18 cellular contexts compared by ENCODE assay signal in genomic region chr16:56270828-56271227, GRCh38.
DNase-seq lines count a peak whose midpoint lies in the region; ATAC-seq and TF ChIP-seq lines count a peak whose summit lies in the region.
"Had no signal": no experiment of that assay in that cellular context is flagged by ENCODE, and none has a peak within 500 bp of the region (broad histone marks: within the 10 kb centered on the region; RNA-seq: fewer than 3 reads in every experiment).

No MANE protein-coding gene starts in this region.

- no peaks in the 10 kb centered on the region for H3K79me2 ChIP-seq in H9 (ENCODE audit: insufficient read depth, low read length)

- H4K8ac ChIP-seq in H9 (replicated peaks; ENCODE audit: insufficient read length, low read depth, low read length): no peak overlapping the region

- H2BK120ac ChIP-seq in H9 (ENCODE audit: low read depth, low read length, poor library complexity, severe bottlenecking): no peak overlapping the region

- H3K27me3 Mint-ChIP-seq in H9 (ENCODE audit: low read depth): no peaks in the 10 kb centered on the region; the same call in 1 of the 2 replicates
- H3K27me3 Mint-ChIP-seq in mesothelial cell of epicardium (ENCODE audit: low read depth): no peaks in the 10 kb centered on the region

- H3K4me3 ChIP-seq in ascending aorta (no peak overlapping the region), muscle layer of duodenum (ENCODE audit: low read depth in 1 of 2, low read length in 2 of 2) (no peak overlapping the region), stomach smooth muscle (ENCODE audit: low read length in 2 of 2) (no peak overlapping the region)
- H3K4me3 ChIP-seq: BLaER1 treated with 17β-estradiol and CSF1 and Interleukin-3, amounts not matched to agents 10 nM and 100 nM; GM23338; Peyer's patch had no signal

- DNase-seq in H9: no peak
- DNase-seq in ascending aorta (ENCODE audit: low spot score in 2 of 2): no peak
- no peak for DNase-seq in DMS 273 treated with DMSO at 0.1 percent for 48 hours (lab: John Stamatoyannopoulos, UW)
- no peak for DNase-seq in mesothelial cell of epicardium (ENCODE audit: low spot score in 2 of 2, unreplicated experiment in 2 of 2)
- DNase-seq: CD8-positive, alpha-beta T cell; KG1; MV-4-11; NCI-H1694 treated with DMSO at 0.1 percent for 48 hours; NCI-H510A; NCI-H748 treated with DMSO at 0.1 percent for 48 hours; NK-92 treated with Interleukin-12 subunit alpha and Interleukin-12 subunit beta, amount 100 ng/mL, for 24 hours; Peyer's patch had no signal

- H2BK15ac ChIP-seq in H9 (ENCODE audit: low read depth, low read length): 0 out of 2 replicates have a peak overlapping the region, but pooled peaks have one; percentile 31

- no peak overlapping the region for H3K4ac ChIP-seq in H9 (ENCODE audit: low read depth, low read length)

- no peak overlapping the region for H2AFZ ChIP-seq in H9 (ENCODE audit: low read length)
- H2AFZ ChIP-seq: GM23338 had no signal

- no peak overlapping the region for H3K56ac ChIP-seq in H9 (ENCODE audit: insufficient read length, low read depth, low read length)

- H3K9ac ChIP-seq in H9 (ENCODE audit: extremely low read depth, insufficient read length, low read length) (no peak overlapping the region), stomach smooth muscle (ENCODE audit: low read length in 2 of 2) (no peak overlapping the region)
- H3K9ac ChIP-seq: BLaER1 treated with 17β-estradiol and CSF1 and Interleukin-3, amounts not matched to agents 10 nM and 100 nM had no signal

- H3K4me2 ChIP-seq in H9 (ENCODE audit: insufficient read depth, insufficient read length, low read length): no peak overlapping the region
- H3K4me2 ChIP-seq: GM23338 had no signal

- H2BK20ac ChIP-seq in H9 (ENCODE audit: low read depth, low read length, poor library complexity, severe bottlenecking): no peak overlapping the region

- H3K4me3 Mint-ChIP-seq in H9 (no peak overlapping the region), mesothelial cell of epicardium (no peak overlapping the region)
- H3K4me3 Mint-ChIP-seq: CD8-positive, alpha-beta T cell; GM23338 had no signal

- no peak for ATAC-seq in HG03095 (IDR thresholded peaks at IDR 0.05; ENCODE audit: unreplicated experiment)
- ATAC-seq: CD8-positive, alpha-beta T cell; HCT116 had no signal

- TF ChIP-seq CTCF in H9 (conservative IDR thresholded peaks at IDR 0.05) (no peak), ascending aorta (IDR thresholded peaks at IDR 0.05) (no peak), mesothelial cell of epicardium (IDR thresholded peaks at IDR 0.05; ENCODE audit: unreplicated experiment) (no peak)

- H3K23ac ChIP-seq in H9 (ENCODE audit: insufficient read length, low read depth, low read length): no peak overlapping the region

- H3K23me2 ChIP-seq in H9 (ENCODE audit: insufficient read length, low read depth, low read length, poor library complexity, severe bottlenecking): no peaks in the 10 kb centered on the region

- H3K36me3 ChIP-seq in ascending aorta: no peaks in the 10 kb centered on the region
- no peaks in the 10 kb centered on the region for H3K36me3 ChIP-seq in muscle layer of duodenum (ENCODE audit: control insufficient read depth in 1 of 2, insufficient read depth in 2 of 2, low read length in 2 of 2)
- H3K36me3 ChIP-seq in stomach smooth muscle (ENCODE audit: control insufficient read depth in 2 of 2, insufficient read depth in 2 of 2, low read length in 2 of 2): peaks cover 0 to 2% of the 10 kb centered on the region in 2 donors
- H3K36me3 ChIP-seq: BLaER1 treated with 17β-estradiol and CSF1 and Interleukin-3, amounts not matched to agents 10 nM and 100 nM; Peyer's patch had no signal

- H3K79me1 ChIP-seq in H9 (ENCODE audit: insufficient read depth, low read depth, low read length, poor library complexity, severe bottlenecking): no peaks in the 10 kb centered on the region

- H4K5ac ChIP-seq in H9 (ENCODE audit: insufficient read length, low read depth, low read length): no peak overlapping the region

- no CpG with 5 or more reads among the region's 3 CpGs for WGBS in H9 (ENCODE audit: extremely low coverage, insufficient read length, low lambda C conversion rate)

- H3K27ac ChIP-seq in H9 (ENCODE audit: insufficient read length, low read depth, low read length) (no peak overlapping the region), ascending aorta (peak overlapping the region; percentile 52 to 76), muscle layer of duodenum (ENCODE audit: low read length) (peak overlapping the region; percentile 82), stomach smooth muscle (ENCODE audit: low read length) (peak overlapping the region; percentile 99)
- H3K27ac ChIP-seq: BLaER1 treated with 17β-estradiol and CSF1 and Interleukin-3, amounts not matched to agents 10 nM and 100 nM had no signal

- no peaks in the 10 kb centered on the region for H4K20me1 ChIP-seq in H9 (ENCODE audit: control insufficient read depth, insufficient read depth, insufficient read length)
- H4K20me1 ChIP-seq: BLaER1 treated with 17β-estradiol and CSF1 and Interleukin-3, amounts not matched to agents 10 nM and 100 nM had no signal

- H3T11ph ChIP-seq in H9 (ENCODE audit: low read length): no peak overlapping the region

- H3K9me3 Mint-ChIP-seq in H9 (peaks cover 15% of the 10 kb centered on the region in 2 experiments), mesothelial cell of epicardium (peaks cover 19% of the 10 kb centered on the region)
- H3K9me3 Mint-ChIP-seq: CD8-positive, alpha-beta T cell had no signal

- H3K18ac ChIP-seq in H9 (ENCODE audit: insufficient read length, low read depth, low read length): no peak overlapping the region

- H3K36me3 Mint-ChIP-seq in H9 (ENCODE audit: insufficient read depth in 1 of 3, low read depth in 3 of 3) (peaks cover 10 to 22% (median 17%) of the 10 kb centered on the region in 3 experiments), mesothelial cell of epicardium (no peaks in the 10 kb centered on the region)
- H3K36me3 Mint-ChIP-seq: CD8-positive, alpha-beta T cell had no signal

- H3K4me1 Mint-ChIP-seq in H9: peaks cover 17 to 25% of the 10 kb centered on the region in 2 experiments
- H3K4me1 Mint-ChIP-seq in mesothelial cell of epicardium: peaks cover 7% of the 10 kb centered on the region

- no peak overlapping the region for H2AK5ac ChIP-seq in H9 (ENCODE audit: insufficient read length, low read length)

- no peaks in the 10 kb centered on the region for H3K27me3 ChIP-seq in H9 (ENCODE audit: insufficient read depth, low read length)
- H3K27me3 ChIP-seq in ascending aorta: no peaks in the 10 kb centered on the region
- H3K27me3 ChIP-seq in muscle layer of duodenum (ENCODE audit: low read depth, low read length): no peaks in the 10 kb centered on the region
- no peaks in the 10 kb centered on the region for H3K27me3 ChIP-seq in stomach smooth muscle (ENCODE audit: control insufficient read depth in 1 of 2, insufficient read depth in 2 of 2, low read length in 2 of 2)
- H3K27me3 ChIP-seq: BLaER1 treated with 17β-estradiol and CSF1 and Interleukin-3, amounts not matched to agents 10 nM and 100 nM; Peyer's patch had no signal

- H3K9me3 ChIP-seq in H9 (ENCODE audit: control insufficient read depth, low read depth, low read length) (no peaks in the 10 kb centered on the region), ascending aorta (no peaks in the 10 kb centered on the region), muscle layer of duodenum (ENCODE audit: control insufficient read depth in 1 of 2, low read length in 2 of 2) (no peaks in the 10 kb centered on the region), stomach smooth muscle (ENCODE audit: control insufficient read depth in 2 of 2, low read length in 2 of 2) (peaks cover 0 to 3% of the 10 kb centered on the region in 2 donors)
- H3K9me3 ChIP-seq: Peyer's patch had no signal

- H2BK5ac ChIP-seq in H9 (ENCODE audit: insufficient read length, low read length): no peak overlapping the region

- no peak overlapping the region for H4K91ac ChIP-seq in H9 (ENCODE audit: insufficient read length, low read depth, low read length)

- H2BK12ac ChIP-seq in H9 (ENCODE audit: insufficient read length, low read depth, low read length): no peak overlapping the region

- intact Hi-C loops in ascending aorta (cut with DNase I): no loop called here

- peaks cover 5% of the 10 kb centered on the region; the same call in 1 of the 2 replicates for H3K4me1 ChIP-seq in H9 (ENCODE audit: insufficient read depth, low read length)
- peaks cover 0 to 10% of the 10 kb centered on the region in 2 donors for H3K4me1 ChIP-seq in ascending aorta
- peaks cover 0 to 6% of the 10 kb centered on the region in 2 donors for H3K4me1 ChIP-seq in muscle layer of duodenum (ENCODE audit: control insufficient read depth in 1 of 2, insufficient read depth in 2 of 2, low read length in 2 of 2)
- H3K4me1 ChIP-seq in stomach smooth muscle (ENCODE audit: control insufficient read depth, insufficient read depth, low read length): peaks cover 48% of the 10 kb centered on the region

- H3K27ac Mint-ChIP-seq in H9: peak overlapping the region in 1 of 3 experiments; percentile 26; a peak in 1 of 7 replicates
- no peak overlapping the region for H3K27ac Mint-ChIP-seq in mesothelial cell of epicardium
- H3K27ac Mint-ChIP-seq: CD8-positive, alpha-beta T cell; GM23338 had no signal

- no peak overlapping the region for H3K14ac ChIP-seq in H9 (ENCODE audit: insufficient read depth, low read length)
